In genomic region chr15:48617619-48618018, GRCh38 we compare ENCODE assay signal across 13 cellular contexts. TPM values are rescaled to one million over a fixed set of nuclear protein-coding genes. Genes with fewer than 3 reads are reported as not detected.
DNase-seq lines count a peak whose midpoint lies in the region; ATAC-seq and TF ChIP-seq lines count a peak whose summit lies in the region.
"Had no signal": no experiment of that assay in that cellular context is flagged by ENCODE, and none has a peak within 500 bp of the region (broad histone marks: within the 10 kb centered on the region; RNA-seq: fewer than 3 reads in every experiment).

No MANE protein-coding gene starts in this region.

- in situ Hi-C loops in IMR-90 (cut with MboI; ENCODE audit: low sequenced_read_pairs), result no loop called here

- no peak overlapping the region for H2BK15ac ChIP-seq in IMR-90 (ENCODE audit: low read depth, low read length)

- H3K36me3 ChIP-seq in IMR-90 (ENCODE audit: control insufficient read depth, insufficient read depth, low read length), result no peaks in the 10 kb centered on the region; the same call in 1 of the 2 replicates

- BruUV-seq in IMR-90 (replicated peaks; lab: Mats Ljungman, UMichigan), result no TSS peak

- no peak overlapping the region for H2BK20ac ChIP-seq in IMR-90 (ENCODE audit: low read depth, low read length)

- H3K27ac ChIP-seq in IMR-90 (ENCODE audit: insufficient read depth, low read length), result no peak overlapping the region

- H4K8ac ChIP-seq in IMR-90 (ENCODE audit: low read depth in 2 of 2, low read length in 2 of 2), result no peak overlapping the region

- no peak for TF ChIP-seq CTCF in IMR-90 (conservative IDR thresholded peaks at IDR 0.05; ENCODE audit: low read depth, low read length)

- H2AK5ac ChIP-seq in IMR-90 (ENCODE audit: low read depth, low read length), result no peak overlapping the region

- H3K4me1 ChIP-seq in IMR-90 (ENCODE audit: control insufficient read depth, insufficient read depth, low read length), result peaks cover 14% of the 10 kb centered on the region

- ATAC-seq in IMR-90 (ENCODE audit: low read depth) (peak; percentile 87), left cardiac atrium (peak; percentile 91), HG02981 (IDR thresholded peaks at IDR 0.05; ENCODE audit: unreplicated experiment) (no peak)

- TF ChIP-seq POLR2A in IMR-90 (IDR thresholded peaks at IDR 0.05; ENCODE audit: low read depth, low read length), result no peak

- WGBS in IMR-90 (ENCODE audit: extremely low coverage in 2 of 2, insufficient read length in 1 of 2), 2 experiments, result no CpG with 5 or more reads among the region's 2 CpGs

- peaks cover 20% of the 10 kb centered on the region; the same call in 1 of the 2 replicates for H4K20me1 ChIP-seq in IMR-90 (ENCODE audit: insufficient read depth, low read length)

- intact Hi-C loops in IMR-90 (cut with micrococcal nuclease) (no loop called here), left cardiac atrium (cut with DNase I) (loop anchor here in 1 of 2 donors (5.0 kb wide), 1 partner anchor 55 kb away; no protein-coding TSS in a partner anchor), head of caudate nucleus (cut with DNase I) (no loop called here)

- no peak overlapping the region for H3K18ac ChIP-seq in IMR-90 (ENCODE audit: low read depth, low read length)

- H3K27me3 ChIP-seq in IMR-90 (ENCODE audit: control insufficient read depth, insufficient read depth, low read length), result no peaks in the 10 kb centered on the region

- dilution Hi-C loops in IMR-90 (cut with HindIII; ENCODE audit: low sequenced_read_pairs, unreplicated experiment), result no loop called here

- H4K5ac ChIP-seq in IMR-90 (ENCODE audit: low read depth, low read length), result no peak overlapping the region

- peaks cover 22 to 82% of the 10 kb centered on the region in 2 experiments; a peak in 3 of 4 replicates for H3K79me1 ChIP-seq in IMR-90 (ENCODE audit: low read depth in 1 of 2, low read length in 2 of 2)

- no peak overlapping the region for H3K23ac ChIP-seq in IMR-90 (ENCODE audit: low read depth, low read length)

- H2BK120ac ChIP-seq in IMR-90 (ENCODE audit: low read depth, low read length), result no peak overlapping the region

- H4K91ac ChIP-seq in IMR-90 (ENCODE audit: insufficient read depth, low read depth, low read length), result no peak overlapping the region

- no peak overlapping the region for H2AK9ac ChIP-seq in IMR-90 (replicated peaks; ENCODE audit: low read depth, low read length, poor library complexity)

- no peak overlapping the region for H3K14ac ChIP-seq in IMR-90 (replicated peaks; ENCODE audit: low read depth, low read length)

- DNase-seq in IMR-90 (peak; percentile 93), amniotic epithelial cell (ENCODE audit: low read depth) (peak; percentile 98), left cardiac atrium (peak; percentile 55), smooth muscle cell of the brain vasculature (ENCODE audit: low read depth, low spot score) (peak; percentile 79), head of caudate nucleus (no peak), NCI-H187 treated with DMSO at 0.1 percent for 48 hours (lab: John Stamatoyannopoulos, UW) (no peak), NCI-H446 treated with DMSO at 0.1 percent for 48 hours (lab: John Stamatoyannopoulos, UW) (no peak)
- DNase-seq: activated T-cell treated with anti-CD3 and anti-CD28 coated beads, Interleukin-2, amount 50 U/mL, for 1 hour; dermis blood vessel endothelial cell; NCI-H1048; NCI-H82; T1000 had no signal

- H3K4me3 ChIP-seq in IMR-90 (ENCODE audit: insufficient read depth, low read depth, low read length), result no peak overlapping the region

- H3K56ac ChIP-seq in IMR-90 (ENCODE audit: extremely low read depth, insufficient read depth, low read length), result no peak overlapping the region

- no peak overlapping the region for H3K9ac ChIP-seq in IMR-90 (ENCODE audit: low read depth, low read length)

- POLR2A ChIA-PET in IMR-90 (lab: Charles Lee; ENCODE audit: unreplicated experiment), result no interaction called here

- no peaks in the 10 kb centered on the region for H3K9me3 ChIP-seq in IMR-90 (ENCODE audit: control insufficient read depth, insufficient read depth, low read length)

- H3K9me1 ChIP-seq in IMR-90 (ENCODE audit: insufficient read depth, low read length), result peaks cover 12% of the 10 kb centered on the region

- H2AFZ ChIP-seq in IMR-90 (replicated peaks; ENCODE audit: low read length, poor library complexity), result no peak overlapping the region

- CTCF ChIA-PET in IMR-90 (lab: Yijun Ruan, JAX), result no interaction called here

- TF ChIP-seq RAD21 in IMR-90 (IDR thresholded peaks at IDR 0.05; ENCODE audit: low read length), result no peak

- no peak overlapping the region; the same call in 1 of the 2 replicates for H3K4me2 ChIP-seq in IMR-90 (ENCODE audit: low read depth, low read length)

- H2BK5ac ChIP-seq in IMR-90 (ENCODE audit: low read depth, low read length, poor library complexity, severe bottlenecking), result peak overlapping the region; percentile 93

- no peak overlapping the region; the same call in 1 of the 2 replicates for H3K4ac ChIP-seq in IMR-90 (ENCODE audit: low read depth, low read length)

TF ChIP-seq in IMR-90, 13 proteins besides CTCF, POLR2A, EP300 and RAD21:
- TF ChIP-seq CEBPB (IDR thresholded peaks at IDR 0.05; ENCODE audit: low read depth, low read length), result peak; percentile 82
- no peak for TF ChIP-seq SMC3 (IDR thresholded peaks at IDR 0.05; ENCODE audit: low read depth, low read length)
- TF ChIP-seq RCOR1 (IDR thresholded peaks at IDR 0.05; ENCODE audit: insufficient replicate concordance, low read length), result peak; percentile 57
- TF ChIP-seq NFE2L2 (IDR thresholded peaks at IDR 0.05; ENCODE audit: low read depth, low read length), result no peak
- peak; percentile 24; the same call in 1 of the 2 replicates for TF ChIP-seq MXI1 (IDR thresholded peaks at IDR 0.05; ENCODE audit: borderline replicate concordance, low read depth, low read length)
- no peak for TF ChIP-seq CHD1 (IDR thresholded peaks at IDR 0.05; ENCODE audit: low read depth, low read length)

RNA-seq across cellular contexts. Expression of gene FBN1, which starts 27.9 kb away (rescaled TPM):
- total RNA-seq in IMR-90 (2012; rRNA removed) (283 and 326 TPM in 2 replicates), left cardiac atrium (100 to 1,000 TPM; 105 to 110 TPM)
- polyA plus RNA-seq in IMR-90 (2012; rRNA removed), result 130 and 134 TPM in 2 replicates
- 90.0 and 130 TPM in 2 replicates for polyA plus RNA-seq in IMR-90 (2012; cell fraction: cytosol; rRNA removed)
- 150 and 261 TPM in 2 replicates for polyA plus RNA-seq in IMR-90 (2012; cell fraction: nucleus; rRNA removed; ENCODE audit: low replicate concordance)

Comparison
In these comparisons a context has a peak if more than half of its experiments do, and no peak if none do; other contexts are left out.
1. DNase-seq: peak in IMR-90 (single experiment), amniotic epithelial cell (single experiment), left cardiac atrium (single experiment) and smooth muscle cell of the brain vasculature (single experiment); none in head of caudate nucleus (0 of 42), NCI-H187 treated with DMSO at 0.1 percent for 48 hours (single experiment) and NCI-H446 treated with DMSO at 0.1 percent for 48 hours (single experiment).